Comparison of ENCODE assay signal across 9 cellular contexts in genomic region chr6:100665041-100665380, GRCh38.
DNase-seq lines count a peak whose midpoint lies in the region; ATAC-seq lines count a peak whose summit lies in the region.
"Had no signal": no experiment of that assay in that cellular context is flagged by ENCODE, and none has a peak within 500 bp of the region (broad histone marks: within the 10 kb centered on the region; RNA-seq: fewer than 3 reads in every experiment).

No MANE protein-coding gene starts in this region.

- peaks cover 12% of the 10 kb centered on the region for H3K4me1 Mint-ChIP-seq in activated T-cell treated with anti-CD3 and anti-CD28 coated beads, Interleukin-2, amount 50 U/mL, for 72 hours (ENCODE audit: low read depth)
- H3K4me1 Mint-ChIP-seq in stimulated activated memory B cell treated with anti-CD40 and anti-IgM and Interleukin-4, amounts not matched to agents 10 μg/mL and 1 μg/mL and 100 μg/mL, for 72 hours, result peaks cover 12% of the 10 kb centered on the region

- H3K27ac Mint-ChIP-seq in activated T-cell treated with anti-CD3 and anti-CD28 coated beads, Interleukin-2, amount 50 U/mL, for 72 hours, result no peak overlapping the region
- peak overlapping the region; percentile 42 for H3K27ac Mint-ChIP-seq in stimulated activated memory B cell treated with anti-CD40 and anti-IgM and Interleukin-4, amounts not matched to agents 10 μg/mL and 1 μg/mL and 100 μg/mL, for 72 hours
- H3K27ac Mint-ChIP-seq: H9 had no signal

- DNase-seq in activated T-cell treated with anti-CD3 and anti-CD28 coated beads, Interleukin-2, amount 50 U/mL, for 72 hours, result peak; percentile 2 to 4
- no peak for DNase-seq in activated T-cell treated with anti-CD3 and anti-CD28 coated beads, Interleukin-2, amount 50 U/mL, for 48 hours
- DNase-seq in DMS79 treated with DMSO at 0.1 percent for 48 hours (lab: John Stamatoyannopoulos, UW) (no peak), SK-N-DZ (ENCODE audit: low spot score) (no peak)
- DNase-seq in stimulated activated naive CD4-positive, alpha-beta T cell (lab: John Stamatoyannopoulos, UW), result no peak
- DNase-seq: H9 had no signal

- no peaks in the 10 kb centered on the region for H3K9me3 Mint-ChIP-seq in activated T-cell treated with anti-CD3 and anti-CD28 coated beads, Interleukin-2, amount 50 U/mL, for 72 hours
- no peaks in the 10 kb centered on the region for H3K9me3 Mint-ChIP-seq in stimulated activated memory B cell treated with anti-CD40 and anti-IgM and Interleukin-4, amounts not matched to agents 10 μg/mL and 1 μg/mL and 100 μg/mL, for 72 hours
- H3K9me3 Mint-ChIP-seq: H9 had no signal

- H3K4me3 Mint-ChIP-seq in activated T-cell treated with anti-CD3 and anti-CD28 coated beads, Interleukin-2, amount 50 U/mL, for 72 hours, result no peak overlapping the region
- no peak overlapping the region for H3K4me3 Mint-ChIP-seq in stimulated activated memory B cell treated with anti-CD40 and anti-IgM and Interleukin-4, amounts not matched to agents 10 μg/mL and 1 μg/mL and 100 μg/mL, for 72 hours
- H3K4me3 Mint-ChIP-seq: H9 had no signal

- H3K27me3 Mint-ChIP-seq in activated T-cell treated with anti-CD3 and anti-CD28 coated beads, Interleukin-2, amount 50 U/mL, for 72 hours (ENCODE audit: low read depth), result no peaks in the 10 kb centered on the region
- H3K27me3 Mint-ChIP-seq in stimulated activated memory B cell treated with anti-CD40 and anti-IgM and Interleukin-4, amounts not matched to agents 10 μg/mL and 1 μg/mL and 100 μg/mL, for 72 hours, result no peaks in the 10 kb centered on the region

- peak; percentile 67 to 80 for ATAC-seq in activated T-cell treated with anti-CD3 and anti-CD28 coated beads, Interleukin-2, amount 50 U/mL, for 72 hours (replicated peaks in 1 of 2)
- ATAC-seq in HG02610 (IDR thresholded peaks at IDR 0.05; ENCODE audit: unreplicated experiment) (peak; percentile 99), HG03565 (IDR thresholded peaks at IDR 0.05; ENCODE audit: unreplicated experiment) (peak; percentile 97)
- ATAC-seq in stimulated activated memory B cell treated with anti-CD40 and anti-IgM and Interleukin-4, amounts not matched to agents 10 μg/mL and 1 μg/mL and 100 μg/mL, for 72 hours, result peak; percentile 87

- H3K36me3 Mint-ChIP-seq in activated T-cell treated with anti-CD3 and anti-CD28 coated beads, Interleukin-2, amount 50 U/mL, for 72 hours (ENCODE audit: insufficient read depth in 2 of 2), result peaks cover 0 to 2% of the 10 kb centered on the region in 2 donors
- peaks cover 32% of the 10 kb centered on the region for H3K36me3 Mint-ChIP-seq in stimulated activated memory B cell treated with anti-CD40 and anti-IgM and Interleukin-4, amounts not matched to agents 10 μg/mL and 1 μg/mL and 100 μg/mL, for 72 hours

Comparison
In these comparisons a context has a peak if more than half of its experiments do, and no peak if none do; other contexts are left out.
1. DNase-seq: peak in activated T-cell treated with anti-CD3 and anti-CD28 coated beads, Interleukin-2, amount 50 U/mL, for 72 hours (2 of 2); none in activated T-cell treated with anti-CD3 and anti-CD28 coated beads, Interleukin-2, amount 50 U/mL, for 48 hours (0 of 2), DMS79 treated with DMSO at 0.1 percent for 48 hours (single experiment), stimulated activated naive CD4-positive, alpha-beta T cell (0 of 6) and SK-N-DZ (single experiment).
2. Peak in every context shown above with its lines, with median percentiles within 50 percentile points of each other: ATAC-seq.